In the genomic region with DNA sequence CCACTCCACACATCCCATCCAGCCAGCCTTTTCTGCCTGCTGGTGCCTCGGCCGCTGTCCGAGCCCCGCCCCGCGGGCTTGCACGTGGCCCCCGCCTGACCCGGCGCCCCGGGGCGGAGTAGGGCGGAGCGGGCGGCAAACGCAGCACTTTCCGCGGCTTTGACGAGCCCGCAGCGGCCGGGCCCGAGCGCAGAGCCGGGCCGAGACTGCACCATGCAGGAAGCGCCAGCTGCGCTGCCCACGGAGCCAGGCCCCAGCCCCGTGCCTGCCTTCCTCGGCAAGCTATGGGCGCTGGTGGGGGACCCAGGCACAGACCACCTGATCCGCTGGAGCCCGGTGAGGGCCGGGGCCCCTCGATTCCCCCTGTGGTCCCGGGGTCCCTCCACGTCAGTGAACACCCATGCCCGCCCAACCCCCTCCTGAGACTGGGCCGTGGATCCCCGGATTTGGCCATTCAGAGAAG, we compare ENCODE assay signal across 8 cellular contexts. TPM values are rescaled to one million over a fixed set of nuclear protein-coding genes. Genes with fewer than 3 reads are reported as not detected.
DNase-seq lines count a peak whose midpoint lies in the region; ATAC-seq and TF ChIP-seq lines count a peak whose summit lies in the region.

A gene with protein sequence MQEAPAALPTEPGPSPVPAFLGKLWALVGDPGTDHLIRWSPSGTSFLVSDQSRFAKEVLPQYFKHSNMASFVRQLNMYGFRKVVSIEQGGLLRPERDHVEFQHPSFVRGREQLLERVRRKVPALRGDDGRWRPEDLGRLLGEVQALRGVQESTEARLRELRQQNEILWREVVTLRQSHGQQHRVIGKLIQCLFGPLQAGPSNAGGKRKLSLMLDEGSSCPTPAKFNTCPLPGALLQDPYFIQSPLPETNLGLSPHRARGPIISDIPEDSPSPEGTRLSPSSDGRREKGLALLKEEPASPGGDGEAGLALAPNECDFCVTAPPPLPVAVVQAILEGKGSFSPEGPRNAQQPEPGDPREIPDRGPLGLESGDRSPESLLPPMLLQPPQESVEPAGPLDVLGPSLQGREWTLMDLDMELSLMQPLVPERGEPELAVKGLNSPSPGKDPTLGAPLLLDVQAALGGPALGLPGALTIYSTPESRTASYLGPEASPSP (plus strand): TSS at position 147 of the 463 bp plus-strand sequence. CDS start 67 bp downstream, at position 214.

- no peaks in the 10 kb centered on the region for H3K36me3 Mint-ChIP-seq in CD4-positive, CD25-positive, alpha-beta regulatory T cell

- peaks cover 74% of the 10 kb centered on the region for H3K27me3 Mint-ChIP-seq in CD4-positive, CD25-positive, alpha-beta regulatory T cell

- TF ChIP-seq CTCF in right lobe of liver (IDR thresholded peaks at IDR 0.05) (no peak), suprapubic skin (IDR thresholded peaks at IDR 0.05) (no peak)

- H3K9me3 Mint-ChIP-seq in CD4-positive, CD25-positive, alpha-beta regulatory T cell, result peaks cover 0 to 2% (median 0%) of the 10 kb centered on the region in 7 donors

- H3K4me1 Mint-ChIP-seq in CD4-positive, CD25-positive, alpha-beta regulatory T cell, result peaks cover 0 to 42% (median 18%) of the 10 kb centered on the region in 4 donors

- peak within 1 kb of the TSS; percentile 29 to 74 (median 62) for H3K4me3 Mint-ChIP-seq in CD4-positive, CD25-positive, alpha-beta regulatory T cell

- intact Hi-C loops in right lobe of liver (cut with DNase I), result no loop called here

- peaks cover 52% of the 10 kb centered on the region for H3K4me1 ChIP-seq in CD4-positive, CD25-positive, alpha-beta regulatory T cell (ENCODE audit: control insufficient read depth, insufficient read depth, low read length, poor library complexity, severe bottlenecking)
- H3K4me1 ChIP-seq in right lobe of liver (peaks cover 0 to 38% (median 19%) of the 10 kb centered on the region in 4 donors), suprapubic skin (peaks cover 70% of the 10 kb centered on the region)

- peaks cover 13% of the 10 kb centered on the region for H3K27me3 ChIP-seq in CD4-positive, CD25-positive, alpha-beta regulatory T cell (ENCODE audit: control insufficient read depth, insufficient read depth, low read length)
- H3K27me3 ChIP-seq in right lobe of liver, result no peaks in the 10 kb centered on the region
- H3K27me3 ChIP-seq in suprapubic skin, result no peaks in the 10 kb centered on the region

- H3K36me3 ChIP-seq in CD4-positive, CD25-positive, alpha-beta regulatory T cell (ENCODE audit: control insufficient read depth, insufficient read depth, low read length), result no peaks in the 10 kb centered on the region
- H3K36me3 ChIP-seq in right lobe of liver (no peaks in the 10 kb centered on the region), suprapubic skin (peaks cover 15% of the 10 kb centered on the region)

- TF ChIP-seq POLR2A in right lobe of liver (IDR thresholded peaks at IDR 0.05) (peak; percentile 77), suprapubic skin (IDR thresholded peaks at IDR 0.05) (peak in 1 of 2 donors; percentile 33)

- no peaks in the 10 kb centered on the region for H3K9me3 ChIP-seq in CD4-positive, CD25-positive, alpha-beta regulatory T cell (ENCODE audit: control insufficient read depth in 2 of 2, low read length in 2 of 2)
- H3K9me3 ChIP-seq in right lobe of liver, result no peaks in the 10 kb centered on the region
- no peaks in the 10 kb centered on the region for H3K9me3 ChIP-seq in suprapubic skin

- H3K4me3 ChIP-seq in CD4-positive, CD25-positive, alpha-beta regulatory T cell (ENCODE audit: low read depth, low read length), result no peak within 1 kb of the TSS
- peak within 1 kb of the TSS; percentile 24; the same call in 1 of the 2 replicates for H3K4me3 ChIP-seq in Jurkat, Clone E6-1 (ENCODE audit: low read length)
- H3K4me3 ChIP-seq in right lobe of liver (peak within 1 kb of the TSS; percentile 41 to 47 (median 43)), suprapubic skin (peak within 1 kb of the TSS; percentile 44)

- H3K27ac Mint-ChIP-seq in CD4-positive, CD25-positive, alpha-beta regulatory T cell, result no peak within 1 kb of the TSS

- WGBS in right lobe of liver (ENCODE audit: insufficient coverage, low coverage, low lambda C conversion rate, missing lambda C conversion rate), result no CpG with 5 or more reads among the region's 41 CpGs
- no CpG with 5 or more reads among the region's 41 CpGs for WGBS in suprapubic skin

- TF ChIP-seq EP300 in suprapubic skin (IDR thresholded peaks at IDR 0.05), result no peak

- H3K27ac ChIP-seq in CD4-positive, CD25-positive, alpha-beta regulatory T cell (ENCODE audit: insufficient read depth, low read length, poor library complexity, severe bottlenecking), result no peak within 1 kb of the TSS
- H3K27ac ChIP-seq in right lobe of liver (no peak within 1 kb of the TSS), suprapubic skin (peak within 1 kb of the TSS; percentile 46)

- DNase-seq in CD4-positive, CD25-positive, alpha-beta regulatory T cell, result peak in 1 of 3 donors; percentile 50
- no peak for DNase-seq in Jurkat, Clone E6-1 (ENCODE audit: low read depth, low spot score)
- DNase-seq in cerebellar cortex (ENCODE audit: low spot score) (peak; percentile 66), right lobe of liver (peak; percentile 77 to 83 (median 79)), suprapubic skin (ENCODE audit: low spot score in 2 of 2) (no peak), Ammon's horn (ENCODE audit: low spot score) (no peak)

- ATAC-seq in CD4-positive, CD25-positive, alpha-beta regulatory T cell (ENCODE audit: low read depth in 2 of 2), result no peak
- ATAC-seq in right lobe of liver (peak; percentile 53 to 66 (median 64)), GM21619 (IDR thresholded peaks at IDR 0.05; ENCODE audit: unreplicated experiment) (no peak), HG03354 (IDR thresholded peaks at IDR 0.05; ENCODE audit: poor library complexity, severe bottlenecking, unreplicated experiment) (no peak)

RNA-seq across cellular contexts. Expression of the gene that starts here (rescaled TPM):
- 34.4 TPM for total RNA-seq in CD4-positive, CD25-positive, alpha-beta regulatory T cell
- not detected for polyA plus RNA-seq in CD4-positive, CD25-positive, alpha-beta regulatory T cell
- polyA plus RNA-seq in Jurkat, Clone E6-1 (2012; ENCODE audit: insufficient read depth, insufficient read length), result 57.4 TPM
- total RNA-seq in right lobe of liver, result 10 to 100 TPM; 10.4 to 44.1 (median 30.1) TPM
- 100 to 1,000 TPM in 2 of 4 donors, 10 to 100 TPM in 2; 56.5 to 351 (median 102) TPM for total RNA-seq in suprapubic skin

Comparison
In these comparisons a context has a peak if more than half of its experiments do, and no peak if none do; other contexts are left out.
1. ATAC-seq: peak in right lobe of liver (4 of 4); none in CD4-positive, CD25-positive, alpha-beta regulatory T cell (0 of 2), GM21619 (single experiment) and HG03354 (single experiment).
2. DNase-seq: peak in cerebellar cortex (single experiment) and right lobe of liver (3 of 3); none in Jurkat, Clone E6-1 (single experiment), suprapubic skin (0 of 2) and Ammon's horn (single experiment).